ENCODE assay signal across 13 cellular contexts in the genomic region with DNA sequence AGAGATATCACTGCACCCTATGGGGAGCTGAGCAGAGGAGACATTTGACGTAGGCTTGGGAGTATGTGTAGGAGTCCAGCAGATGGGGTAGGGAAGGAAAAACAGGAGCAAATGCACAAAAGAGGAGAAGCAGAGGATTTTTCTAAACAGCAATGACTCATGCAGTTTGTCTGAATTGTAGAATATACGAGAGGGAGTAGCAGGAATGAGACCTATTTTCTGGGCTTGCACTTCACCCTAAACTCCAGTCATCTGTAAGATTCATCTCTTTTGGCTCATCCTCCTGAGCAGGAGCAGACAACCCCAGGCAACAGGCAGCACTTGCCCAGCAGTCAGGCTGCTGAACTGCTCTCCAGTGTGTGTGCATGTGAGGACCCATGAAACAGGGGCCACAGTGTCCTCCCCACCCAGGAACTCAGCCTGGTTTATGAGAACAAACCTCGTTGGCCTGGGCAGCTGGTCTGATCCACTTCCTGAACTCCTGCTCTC.
DNase-seq lines count a peak whose midpoint lies in the region; ATAC-seq and TF ChIP-seq lines count a peak whose summit lies in the region.
"Had no signal": no experiment of that assay in that cellular context is flagged by ENCODE, and none has a peak within 500 bp of the region (broad histone marks: within the 10 kb centered on the region; RNA-seq: fewer than 3 reads in every experiment).

No MANE protein-coding gene starts in this region.

- peaks cover 0 to 16% (median 8%) of the 10 kb centered on the region in 5 experiments for H3K9me3 Mint-ChIP-seq in brain

- in situ Hi-C loops in transverse colon (cut with MboI; ENCODE audit: low pct_ligation_motif_present in 1 of 4, low pct_unique_long_range_greater_than_20kb in 1 of 4, low sequenced_read_pairs in 3 of 4), result no loop called here

- ATAC-seq in mucosa of descending colon (peak; percentile 8), body of pancreas (no peak)
- ATAC-seq: right cardiac atrium; stimulated activated naive CD8-positive, alpha-beta T cell treated with anti-CD3 and anti-CD28 coated beads, Interleukin-15, amount 100 ng/mL, for 72 hours had no signal

- H3K27me3 Mint-ChIP-seq in brain, result peaks cover 3% of the 10 kb centered on the region
- H3K27me3 Mint-ChIP-seq: stimulated activated naive CD8-positive, alpha-beta T cell treated with anti-CD3 and anti-CD28 coated beads, Interleukin-15, amount 100 ng/mL, for 72 hours had no signal

- TF ChIP-seq POLR2A in transverse colon (IDR thresholded peaks at IDR 0.05) (no peak), body of pancreas (IDR thresholded peaks at IDR 0.05) (no peak)

- H3K4me3 ChIP-seq in mucosa of descending colon, result no peak overlapping the region
- H3K4me3 ChIP-seq in transverse colon, result no peak overlapping the region
- H3K4me3 ChIP-seq in body of pancreas, result no peak overlapping the region

- TF ChIP-seq CTCF in brain (conservative IDR thresholded peaks at IDR 0.05) (no peak), mucosa of descending colon (IDR thresholded peaks at IDR 0.05) (no peak), transverse colon (IDR thresholded peaks at IDR 0.05) (no peak), body of pancreas (IDR thresholded peaks at IDR 0.05) (no peak)

- H3K27me3 ChIP-seq in transverse colon (no peaks in the 10 kb centered on the region), body of pancreas (no peaks in the 10 kb centered on the region)

- TF ChIP-seq EP300 in transverse colon (IDR thresholded peaks at IDR 0.05; ENCODE audit: low read depth), result no peak

- H3K4me1 ChIP-seq in mucosa of descending colon (ENCODE audit: low read depth) (no peaks in the 10 kb centered on the region), transverse colon (peaks cover 0 to 32% (median 19%) of the 10 kb centered on the region in 4 donors), body of pancreas (peaks cover 6% of the 10 kb centered on the region)

- peak overlapping the region in 1 of 5 experiments; percentile 47 for H3K4me3 Mint-ChIP-seq in brain
- H3K4me3 Mint-ChIP-seq: activated naive CD4-positive, alpha-beta T cell treated with anti-CD3 and anti-CD28 coated beads, Interleukin-2, amount 10 ng/mL, durations not matched to agents 7 days and 5 days; stimulated activated naive CD8-positive, alpha-beta T cell treated with anti-CD3 and anti-CD28 coated beads, Interleukin-15, amount 100 ng/mL, for 72 hours had no signal

- peak overlapping the region in 3 of 5 experiments; percentile 4 to 63 (median 18) for H3K27ac Mint-ChIP-seq in brain
- H3K27ac Mint-ChIP-seq: activated naive CD4-positive, alpha-beta T cell treated with anti-CD3 and anti-CD28 coated beads, Interleukin-2, amount 10 ng/mL, durations not matched to agents 7 days and 5 days; stimulated activated naive CD8-positive, alpha-beta T cell treated with anti-CD3 and anti-CD28 coated beads, Interleukin-15, amount 100 ng/mL, for 72 hours had no signal

- H3K4me1 Mint-ChIP-seq in brain, result peaks cover 77% of the 10 kb centered on the region

- DNase-seq in HCEC 1CT, result peak; percentile 60
- no peak for DNase-seq in mucosa of descending colon
- no peak for DNase-seq in transverse colon
- DNase-seq in body of pancreas, result no peak
- no peak for DNase-seq in stimulated activated CD4-positive, alpha-beta T cell treated with anti-CD3 and anti-CD28 coated beads, Interleukin-2, amount 100 ng/mL, for 48 hours
- DNase-seq in DMS153 treated with DMSO at 0.1 percent for 48 hours (lab: John Stamatoyannopoulos, UW; ENCODE audit: unreplicated experiment), result no peak
- DNase-seq: activated naive CD4-positive, alpha-beta T cell treated with anti-CD3 and anti-CD28 coated beads, Interleukin-2, amount 10 ng/mL, durations not matched to agents 7 days and 5 days; cerebellar nuclear complex; mesendoderm; right cardiac atrium; stimulated activated naive CD8-positive, alpha-beta T cell treated with anti-CD3 and anti-CD28 coated beads, Interleukin-15, amount 100 ng/mL, for 72 hours; WERI-Rb-1 had no signal

- H3K9me3 ChIP-seq in mucosa of descending colon (no peaks in the 10 kb centered on the region), transverse colon (no peaks in the 10 kb centered on the region), body of pancreas (no peaks in the 10 kb centered on the region)

- H3K27ac ChIP-seq in transverse colon (peak overlapping the region; percentile 28 to 82 (median 72)), body of pancreas (no peak overlapping the region)
- H3K27ac ChIP-seq: WERI-Rb-1 had no signal

- H3K36me3 ChIP-seq in mucosa of descending colon (ENCODE audit: low read depth) (no peaks in the 10 kb centered on the region), transverse colon (no peaks in the 10 kb centered on the region), body of pancreas (replicated peaks in 1 of 2; ENCODE audit: insufficient read depth in 1 of 2, low read depth in 2 of 2) (no peaks in the 10 kb centered on the region)
- H3K36me3 ChIP-seq: WERI-Rb-1 had no signal

- H3K36me3 Mint-ChIP-seq in brain, result no peaks in the 10 kb centered on the region

- 64 to 93% methylated on average over 1 to 3 of the region's 3 CpGs for WGBS in transverse colon (ENCODE audit: low coverage in 1 of 2), 2 donors
- WGBS in body of pancreas, 2 donors, result 50 to 81% methylated on average over 3 of the region's 3 CpGs

- intact Hi-C loops in mucosa of descending colon (cut with DNase I, micrococcal nuclease) (no loop called here), transverse colon (cut with DNase I; ENCODE audit: low total_unique reads) (no loop called here), body of pancreas (cut with DNase I) (no loop called here)

Comparison
In these comparisons a context has a peak if more than half of its experiments do, and no peak if none do; other contexts are left out.
1. H3K27ac ChIP-seq: peak in transverse colon (4 of 4); none in body of pancreas (0 of 4).